26 cellular contexts compared by ENCODE assay signal in genomic region chrX:12330841-12331240, GRCh38.
"Had no signal": no experiment of that assay in that cellular context is flagged by ENCODE, and none has a peak within 500 bp of the region (broad histone marks: within the 10 kb centered on the region; RNA-seq: fewer than 3 reads in every experiment).

No MANE protein-coding gene starts in this region.

- H3K27me3 Mint-ChIP-seq: activated CD4-positive, alpha-beta memory T cell treated with anti-CD3 and anti-CD28 coated beads for 36 hours; activated CD4-positive, alpha-beta T cell treated with anti-CD3 and anti-CD28 coated beads, Interleukin-2, amount 10 ng/mL, durations not matched to agents 7 days and 5 days; activated naive CD8-positive, alpha-beta T cell treated with anti-CD3 and anti-CD28 coated beads for 36 hours; activated T-helper 17 cell treated with anti-CD3 and anti-CD28 coated beads, Interleukin-2, amount 50 U/mL, for 72 hours had no signal

- H3K4me1 ChIP-seq: Peyer's patch had no signal

- H3K27ac Mint-ChIP-seq: activated CD4-positive, alpha-beta memory T cell treated with anti-CD3 and anti-CD28 coated beads for 36 hours; activated CD4-positive, alpha-beta T cell treated with anti-CD3 and anti-CD28 coated beads, Interleukin-2, amount 10 ng/mL, durations not matched to agents 7 days and 5 days; activated naive CD4-positive, alpha-beta T cell treated with anti-CD3 and anti-CD28 coated beads for 36 hours; activated naive CD8-positive, alpha-beta T cell treated with anti-CD3 and anti-CD28 coated beads for 36 hours; activated T-helper 17 cell treated with anti-CD3 and anti-CD28 coated beads, Interleukin-2, amount 50 U/mL, for 72 hours; T-cell had no signal

- H3K4me3 ChIP-seq: cardiac muscle cell, Peyer's patch, SK-N-MC had no signal

- H3K36me3 ChIP-seq: brain microvascular endothelial cell, cardiac muscle cell, Peyer's patch had no signal

- H3K27ac ChIP-seq: brain microvascular endothelial cell, cardiac muscle cell, Peyer's patch, SK-N-MC, VCaP had no signal

- DNase-seq: activated CD4-positive, alpha-beta memory T cell treated with anti-CD3 and anti-CD28 coated beads for 36 hours; activated CD4-positive, alpha-beta T cell treated with anti-CD3 and anti-CD28 coated beads, Interleukin-2, amount 10 ng/mL, durations not matched to agents 7 days and 5 days; activated CD4-positive, CD25-positive, alpha-beta regulatory T cell; activated CD8-positive, alpha-beta memory T cell treated with anti-CD3 and anti-CD28 coated beads for 24 hours; activated gamma-delta T cell; activated naive CD4-positive, alpha-beta T cell treated with anti-CD3 and anti-CD28 coated beads for 36 hours; activated naive CD8-positive, alpha-beta T cell treated with anti-CD3 and anti-CD28 coated beads for 36 hours; activated T-cell treated with anti-CD3 and anti-CD28 coated beads, Interleukin-2, amount 50 U/mL, for 4 hours; brain microvascular endothelial cell; Karpas-422; NCI-H1048; NCI-H146; NCI-H187 treated with DMSO at 0.1 percent for 48 hours; NCI-H2171; NCI-H2227 treated with DMSO at 0.1 percent for 48 hours; NCI-H526 treated with DMSO at 0.1 percent for 48 hours; NCI-H82; Peyer's patch; SIG-M5; T-cell; T-helper 2 cell; T1000 had no signal

- H3K4me3 Mint-ChIP-seq: activated CD4-positive, alpha-beta memory T cell treated with anti-CD3 and anti-CD28 coated beads for 36 hours; activated CD4-positive, alpha-beta T cell treated with anti-CD3 and anti-CD28 coated beads, Interleukin-2, amount 10 ng/mL, durations not matched to agents 7 days and 5 days; activated naive CD4-positive, alpha-beta T cell treated with anti-CD3 and anti-CD28 coated beads for 36 hours; activated naive CD8-positive, alpha-beta T cell treated with anti-CD3 and anti-CD28 coated beads for 36 hours; activated T-cell treated with anti-CD3 and anti-CD28 coated beads, Interleukin-2, amount 50 U/mL, for 4 hours; activated T-helper 17 cell treated with anti-CD3 and anti-CD28 coated beads, Interleukin-2, amount 50 U/mL, for 72 hours; T-cell had no signal

- H3K9me3 Mint-ChIP-seq: activated CD4-positive, alpha-beta memory T cell treated with anti-CD3 and anti-CD28 coated beads for 36 hours; activated CD4-positive, alpha-beta T cell treated with anti-CD3 and anti-CD28 coated beads, Interleukin-2, amount 10 ng/mL, durations not matched to agents 7 days and 5 days; activated naive CD4-positive, alpha-beta T cell treated with anti-CD3 and anti-CD28 coated beads for 36 hours; activated naive CD8-positive, alpha-beta T cell treated with anti-CD3 and anti-CD28 coated beads for 36 hours; activated T-cell treated with anti-CD3 and anti-CD28 coated beads, Interleukin-2, amount 50 U/mL, for 4 hours; activated T-helper 17 cell treated with anti-CD3 and anti-CD28 coated beads, Interleukin-2, amount 50 U/mL, for 72 hours; T-cell had no signal

- H3K36me3 Mint-ChIP-seq: activated CD4-positive, alpha-beta memory T cell treated with anti-CD3 and anti-CD28 coated beads for 36 hours; activated naive CD8-positive, alpha-beta T cell treated with anti-CD3 and anti-CD28 coated beads for 36 hours; T-cell had no signal

- H3K4me1 Mint-ChIP-seq: activated CD4-positive, alpha-beta T cell treated with anti-CD3 and anti-CD28 coated beads, Interleukin-2, amount 10 ng/mL, durations not matched to agents 7 days and 5 days; activated naive CD8-positive, alpha-beta T cell treated with anti-CD3 and anti-CD28 coated beads for 36 hours; activated T-helper 17 cell treated with anti-CD3 and anti-CD28 coated beads, Interleukin-2, amount 50 U/mL, for 72 hours; T-cell had no signal

- H3K9me3 ChIP-seq: Peyer's patch had no signal

- ATAC-seq: activated T-cell treated with anti-CD3 and anti-CD28 coated beads, Interleukin-2, amount 50 U/mL, for 4 hours; activated T-helper 17 cell treated with anti-CD3 and anti-CD28 coated beads, Interleukin-2, amount 50 U/mL, for 72 hours; T-cell had no signal

- H3K27me3 ChIP-seq: brain microvascular endothelial cell, cardiac muscle cell, Peyer's patch had no signal
